Comparison of ENCODE assay signal across 9 cellular contexts in genomic region chr9:129549139-129549538, GRCh38.
DNase-seq lines count a peak whose midpoint lies in the region; ATAC-seq and TF ChIP-seq lines count a peak whose summit lies in the region.
"Had no signal": no experiment of that assay in that cellular context is flagged by ENCODE, and none has a peak within 500 bp of the region (broad histone marks: within the 10 kb centered on the region; RNA-seq: fewer than 3 reads in every experiment).

No MANE protein-coding gene starts in this region.

- H3K9me3 ChIP-seq in esophagus muscularis mucosa, result no peaks in the 10 kb centered on the region

- intact Hi-C loops in esophagus muscularis mucosa (cut with DNase I), result loop anchor here (5.0 kb wide), 1 partner anchor 47 kb away; no protein-coding TSS in a partner anchor

- no peak for ATAC-seq in naive thymus-derived CD8-positive, alpha-beta T cell
- ATAC-seq in GM21515 (IDR thresholded peaks at IDR 0.05; ENCODE audit: unreplicated experiment) (no peak), HG03457 (IDR thresholded peaks at IDR 0.05; ENCODE audit: unreplicated experiment) (no peak)

- no peaks in the 10 kb centered on the region for H3K36me3 ChIP-seq in esophagus muscularis mucosa

- no peaks in the 10 kb centered on the region for H3K9me3 Mint-ChIP-seq in activated T-cell treated with anti-CD3 and anti-CD28 coated beads, Interleukin-2, amount 50 U/mL, for 24 hours
- no peaks in the 10 kb centered on the region for H3K9me3 Mint-ChIP-seq in naive thymus-derived CD8-positive, alpha-beta T cell
- H3K9me3 Mint-ChIP-seq in type B pancreatic cell, result no peaks in the 10 kb centered on the region

- H3K4me3 ChIP-seq in esophagus muscularis mucosa, result peak overlapping the region in 3 of 4 donors; percentile 61 to 74 (median 65)

- no peak for TF ChIP-seq POLR2A in esophagus muscularis mucosa (IDR thresholded peaks at IDR 0.05; ENCODE audit: low read depth)

- 71% methylated on average over 6 of the region's 7 CpGs for WGBS in esophagus muscularis mucosa

- H3K27ac Mint-ChIP-seq in activated T-cell treated with anti-CD3 and anti-CD28 coated beads, Interleukin-2, amount 50 U/mL, for 24 hours, result peak overlapping the region; percentile 37
- H3K27ac Mint-ChIP-seq in naive thymus-derived CD8-positive, alpha-beta T cell, result peak overlapping the region in 3 of 10 donors; percentile 19 to 80 (median 24)
- H3K27ac Mint-ChIP-seq in type B pancreatic cell, result peak overlapping the region; percentile 78

- no peak for TF ChIP-seq EP300 in esophagus muscularis mucosa (IDR thresholded peaks at IDR 0.05)

- TF ChIP-seq CTCF in esophagus muscularis mucosa (IDR thresholded peaks at IDR 0.05) (no peak), type B pancreatic cell (conservative IDR thresholded peaks at IDR 0.05) (no peak)

- peaks cover 8% of the 10 kb centered on the region for H3K4me1 Mint-ChIP-seq in activated T-cell treated with anti-CD3 and anti-CD28 coated beads, Interleukin-2, amount 50 U/mL, for 24 hours (ENCODE audit: low read depth)
- peaks cover 8 to 12% (median 9%) of the 10 kb centered on the region in 4 donors for H3K4me1 Mint-ChIP-seq in naive thymus-derived CD8-positive, alpha-beta T cell
- H3K4me1 Mint-ChIP-seq in type B pancreatic cell (ENCODE audit: unreplicated experiment), result peaks cover 28% of the 10 kb centered on the region

- no peaks in the 10 kb centered on the region for H3K36me3 Mint-ChIP-seq in activated T-cell treated with anti-CD3 and anti-CD28 coated beads, Interleukin-2, amount 50 U/mL, for 24 hours (ENCODE audit: low read depth)
- H3K36me3 Mint-ChIP-seq in naive thymus-derived CD8-positive, alpha-beta T cell, result no peaks in the 10 kb centered on the region
- H3K36me3 Mint-ChIP-seq in type B pancreatic cell, result no peaks in the 10 kb centered on the region

- POLR2A ChIA-PET in naive thymus-derived CD8-positive, alpha-beta T cell (lab: Charles Lee), result no interaction called here

- H3K27me3 Mint-ChIP-seq in activated T-cell treated with anti-CD3 and anti-CD28 coated beads, Interleukin-2, amount 50 U/mL, for 24 hours, result peaks cover 35% of the 10 kb centered on the region
- peaks cover 11 to 45% (median 31%) of the 10 kb centered on the region in 5 donors for H3K27me3 Mint-ChIP-seq in naive thymus-derived CD8-positive, alpha-beta T cell
- no peaks in the 10 kb centered on the region for H3K27me3 Mint-ChIP-seq in type B pancreatic cell

- peak overlapping the region; percentile 53 for H3K4me3 Mint-ChIP-seq in activated T-cell treated with anti-CD3 and anti-CD28 coated beads, Interleukin-2, amount 50 U/mL, for 24 hours
- H3K4me3 Mint-ChIP-seq in naive thymus-derived CD8-positive, alpha-beta T cell, result peak overlapping the region; percentile 56 to 83 (median 64)
- peak overlapping the region; percentile 81 for H3K4me3 Mint-ChIP-seq in type B pancreatic cell

- DNase-seq in activated T-cell treated with anti-CD3 and anti-CD28 coated beads, Interleukin-2, amount 50 U/mL, for 24 hours, result no peak
- no peak for DNase-seq in activated T-cell treated with anti-CD3 and anti-CD28 coated beads, Interleukin-2, amount 50 U/mL, for 48 hours
- DNase-seq in esophagus muscularis mucosa (ENCODE audit: extremely low spot score) (no peak), type B pancreatic cell (ENCODE audit: extremely low spot score, unreplicated experiment) (no peak), LoVo (ENCODE audit: low spot score) (no peak)
- no peak for DNase-seq in naive thymus-derived CD8-positive, alpha-beta T cell
- DNase-seq: SHP77 had no signal

- no peaks in the 10 kb centered on the region for H3K27me3 ChIP-seq in esophagus muscularis mucosa

- H3K4me1 ChIP-seq in esophagus muscularis mucosa, result peaks cover 24 to 26% (median 25%) of the 10 kb centered on the region in 4 donors

- peak overlapping the region; percentile 71 to 84 (median 74) for H3K27ac ChIP-seq in esophagus muscularis mucosa (replicated peaks in 1 of 4)
